ENCODE assay signal across 1 cellular context in the genomic region with DNA sequence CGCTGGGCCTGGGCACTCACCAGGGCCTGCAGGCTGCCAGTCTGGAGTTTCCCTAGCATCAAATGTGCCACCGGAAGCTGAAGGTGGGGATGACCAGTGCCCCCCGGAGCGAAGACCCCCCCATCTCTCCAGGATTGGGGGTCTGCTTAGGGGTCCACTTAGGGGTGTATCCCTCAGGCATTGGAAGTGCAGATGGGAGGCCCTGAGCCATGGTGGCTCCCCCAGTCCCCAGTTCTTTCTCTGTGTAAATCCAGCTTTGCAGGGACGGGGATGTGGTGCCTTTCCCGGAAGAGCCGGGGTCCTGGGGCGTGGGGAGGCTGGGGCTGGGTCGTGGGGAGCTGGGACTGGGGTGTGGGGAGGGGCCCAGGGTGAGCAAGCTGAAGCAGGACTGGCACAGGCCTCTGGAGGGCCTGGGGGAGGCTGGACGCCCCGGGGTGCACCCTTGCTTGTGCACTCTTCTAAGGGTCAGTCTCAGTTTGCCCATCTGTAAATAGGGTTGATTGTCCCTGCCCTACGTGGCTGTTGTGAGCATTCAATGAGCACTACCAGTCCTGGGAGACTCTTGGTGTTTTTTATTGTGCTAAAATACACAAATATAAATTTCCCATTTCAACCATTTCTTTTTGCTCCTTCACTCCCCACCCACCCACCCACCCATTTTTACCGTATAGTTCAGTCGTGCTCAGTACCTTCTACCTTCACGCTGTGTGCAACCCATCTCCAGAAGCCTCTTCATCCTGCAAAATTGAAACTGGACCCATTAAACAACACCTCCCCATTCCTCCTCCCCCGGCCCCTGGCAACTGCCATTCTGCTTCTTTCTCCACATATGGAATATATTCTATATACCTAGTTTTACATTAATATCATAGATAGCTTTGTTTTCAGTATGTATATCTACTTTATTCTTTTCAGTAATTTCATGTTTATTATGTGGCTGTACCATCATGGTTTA.
TF ChIP-seq lines count a peak whose summit lies in the region.

No MANE protein-coding gene starts in this region.

TF ChIP-seq in K562, 482 proteins besides CTCF, POLR2A, EP300 and RAD21:
- TF ChIP-seq FOXJ2 (tag; IDR thresholded peaks at IDR 0.05) (no peak), RBM25 (IDR thresholded peaks at IDR 0.05; ENCODE audit: low read depth, low read length, severe bottlenecking) (peak; percentile 79), RFX1 (IDR thresholded peaks at IDR 0.05) (no peak)
- TF ChIP-seq, protein P1, sequence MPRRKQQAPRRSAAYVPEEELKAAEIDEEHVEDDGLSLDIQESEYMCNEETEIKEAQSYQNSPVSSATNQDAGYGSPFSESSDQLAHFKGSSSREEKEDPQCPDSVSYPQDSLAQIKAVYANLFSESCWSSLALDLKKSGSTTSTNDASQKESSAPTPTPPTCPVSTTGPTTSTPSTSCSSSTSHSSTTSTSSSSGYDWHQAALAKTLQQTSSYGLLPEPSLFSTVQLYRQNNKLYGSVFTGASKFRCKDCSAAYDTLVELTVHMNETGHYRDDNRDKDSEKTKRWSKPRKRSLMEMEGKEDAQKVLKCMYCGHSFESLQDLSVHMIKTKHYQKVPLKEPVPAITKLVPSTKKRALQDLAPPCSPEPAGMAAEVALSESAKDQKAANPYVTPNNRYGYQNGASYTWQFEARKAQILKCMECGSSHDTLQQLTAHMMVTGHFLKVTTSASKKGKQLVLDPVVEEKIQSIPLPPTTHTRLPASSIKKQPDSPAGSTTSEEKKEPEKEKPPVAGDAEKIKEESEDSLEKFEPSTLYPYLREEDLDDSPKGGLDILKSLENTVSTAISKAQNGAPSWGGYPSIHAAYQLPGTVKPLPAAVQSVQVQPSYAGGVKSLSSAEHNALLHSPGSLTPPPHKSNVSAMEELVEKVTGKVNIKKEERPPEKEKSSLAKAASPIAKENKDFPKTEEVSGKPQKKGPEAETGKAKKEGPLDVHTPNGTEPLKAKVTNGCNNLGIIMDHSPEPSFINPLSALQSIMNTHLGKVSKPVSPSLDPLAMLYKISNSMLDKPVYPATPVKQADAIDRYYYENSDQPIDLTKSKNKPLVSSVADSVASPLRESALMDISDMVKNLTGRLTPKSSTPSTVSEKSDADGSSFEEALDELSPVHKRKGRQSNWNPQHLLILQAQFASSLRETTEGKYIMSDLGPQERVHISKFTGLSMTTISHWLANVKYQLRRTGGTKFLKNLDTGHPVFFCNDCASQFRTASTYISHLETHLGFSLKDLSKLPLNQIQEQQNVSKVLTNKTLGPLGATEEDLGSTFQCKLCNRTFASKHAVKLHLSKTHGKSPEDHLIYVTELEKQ (CRISPR knock-in tag; IDR thresholded peaks at IDR 0.05) = no peak
